8 cellular contexts compared by ENCODE assay signal in the genomic region with DNA sequence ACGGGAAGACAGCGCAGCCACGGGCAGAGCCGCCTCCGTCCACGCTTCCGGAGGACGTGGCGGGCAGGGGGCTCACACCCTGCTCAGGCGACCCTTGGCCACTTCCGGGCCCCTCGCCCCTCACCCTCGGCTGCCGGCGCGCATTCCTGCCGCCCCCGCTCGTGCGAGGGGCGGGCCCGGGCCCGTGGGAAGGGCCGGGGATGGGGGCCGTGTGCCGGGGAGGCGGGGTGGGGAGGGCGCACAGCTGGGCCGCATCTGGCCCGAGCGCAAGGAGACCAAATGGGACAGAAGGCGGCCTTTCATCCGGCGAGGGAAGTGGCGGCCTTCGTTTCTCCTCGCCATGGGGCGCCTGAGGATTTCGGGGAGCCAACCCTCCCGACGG. TPM values are rescaled to one million over a fixed set of nuclear protein-coding genes. Genes with fewer than 3 reads are reported as not detected.
DNase-seq lines count a peak whose midpoint lies in the region; ATAC-seq and TF ChIP-seq lines count a peak whose summit lies in the region.

No MANE protein-coding gene starts in this region.

- H3K36me3 ChIP-seq in SU-DHL-6 (ENCODE audit: low read length): no peaks in the 10 kb centered on the region
- no peaks in the 10 kb centered on the region for H3K36me3 ChIP-seq in body of pancreas (replicated peaks in 1 of 2; ENCODE audit: insufficient read depth in 1 of 2, low read depth in 2 of 2)

- H3K27ac ChIP-seq in SU-DHL-6 (ENCODE audit: low read depth, low read length): no peak overlapping the region
- peak overlapping the region in 2 of 4 donors; percentile 5 to 54 for H3K27ac ChIP-seq in body of pancreas

- H3K79me2 ChIP-seq in SU-DHL-6 (ENCODE audit: insufficient read depth, low read length): no peaks in the 10 kb centered on the region

- intact Hi-C loops in body of pancreas (cut with DNase I): no loop called here

- ATAC-seq in body of pancreas (no peak), HG02759 (IDR thresholded peaks at IDR 0.05; ENCODE audit: unreplicated experiment) (no peak)

- peak overlapping the region; percentile 38 for H2AFZ ChIP-seq in SU-DHL-6 (ENCODE audit: low read depth, low read length, severe bottlenecking)

- no peak for TF ChIP-seq POLR2A in body of pancreas (IDR thresholded peaks at IDR 0.05)

- peak overlapping the region; percentile 53 for H3K4me2 ChIP-seq in SU-DHL-6 (ENCODE audit: low read depth, low read length, poor library complexity, severe bottlenecking)

- H3K9ac ChIP-seq in SU-DHL-6 (ENCODE audit: low read length): peak overlapping the region; percentile 46

- H3K4me1 ChIP-seq in body of pancreas: peaks cover 42% of the 10 kb centered on the region

- no peaks in the 10 kb centered on the region for H3F3A ChIP-seq in SU-DHL-6 (ENCODE audit: insufficient read depth)

- no peaks in the 10 kb centered on the region for H3K9me2 ChIP-seq in SU-DHL-6 (replicated peaks; ENCODE audit: insufficient read depth, low read length)

- WGBS in body of pancreas, 2 donors: 15% methylated on average over 41 of the region's 41 CpGs; no CpG with 5 or more reads in 1 of the 2 donors

- DNase-seq in GM12865 (ENCODE audit: low read depth): no peak
- peak in 1 of 2 donors; percentile 67 for DNase-seq in foreskin fibroblast
- DNase-seq in retinal pigment epithelial cell (ENCODE audit: low read depth): no peak
- DNase-seq in body of pancreas: no peak
- no peak for DNase-seq in amygdala (lab: John Stamatoyannopoulos, UW)
- DNase-seq in SKM-1 (lab: John Stamatoyannopoulos, UW; ENCODE audit: unreplicated experiment): no peak

- H4K20me1 ChIP-seq in SU-DHL-6 (ENCODE audit: low read depth, low read length): no peaks in the 10 kb centered on the region

- H3K9me3 ChIP-seq in SU-DHL-6 (ENCODE audit: insufficient read depth, low read length) (no peaks in the 10 kb centered on the region), body of pancreas (no peaks in the 10 kb centered on the region)

- H3K4me3 ChIP-seq in GM12865 (ENCODE audit: low read depth, low read length): peak overlapping the region; percentile 6
- peak overlapping the region; percentile 40 for H3K4me3 ChIP-seq in SU-DHL-6 (ENCODE audit: insufficient read depth, low read length, poor library complexity, severe bottlenecking)
- H3K4me3 ChIP-seq in foreskin fibroblast (ENCODE audit: low read depth in 1 of 2, low read length in 2 of 2): peak overlapping the region; percentile 45 to 50
- peak overlapping the region; percentile 27 for H3K4me3 ChIP-seq in retinal pigment epithelial cell (ENCODE audit: low read length)
- no peak overlapping the region for H3K4me3 ChIP-seq in body of pancreas

- H3K27me3 ChIP-seq in SU-DHL-6 (ENCODE audit: low read length) (peaks cover 4% of the 10 kb centered on the region; the same call in 1 of the 2 replicates), body of pancreas (no peaks in the 10 kb centered on the region)

- TF ChIP-seq CTCF in GM12865 (IDR thresholded peaks at IDR 0.05; ENCODE audit: insufficient read depth, low read depth, low read length, missing control alignments): no peak
- no peak for TF ChIP-seq CTCF in SU-DHL-6 (IDR thresholded peaks at IDR 0.05; ENCODE audit: insufficient read depth, low read length, poor library complexity, severe bottlenecking)
- no peak for TF ChIP-seq CTCF in foreskin fibroblast (IDR thresholded peaks at IDR 0.05; ENCODE audit: low read depth, low read length)
- TF ChIP-seq CTCF in retinal pigment epithelial cell (conservative IDR thresholded peaks at IDR 0.05; ENCODE audit: low read depth, low read length): no peak
- TF ChIP-seq CTCF in body of pancreas (IDR thresholded peaks at IDR 0.05): no peak

RNA-seq across cellular contexts. Expression of a gene that starts 0.8 kb away (rescaled TPM):
- total RNA-seq in body of pancreas: 100 to 1,000 TPM in 1 of 2 donors, 10 to 100 TPM in 1; 47.8 to 142 TPM

RNA-seq across cellular contexts. Expression of a gene that starts 36.6 kb away (rescaled TPM):
- 10 to 100 TPM; 36.6 to 46.8 TPM for total RNA-seq in body of pancreas

RNA-seq across cellular contexts. Expression of a gene that starts 40.1 kb away (rescaled TPM):
- total RNA-seq in body of pancreas: 10 to 100 TPM in 1 of 2 donors, 1 to 10 TPM in 1; 7.8 to 73.2 TPM

RNA-seq across cellular contexts. Expression of a gene that starts 42.5 kb away (rescaled TPM):
- not detected for total RNA-seq in body of pancreas

Comparison
In these comparisons a context has a peak if more than half of its experiments do, and no peak if none do; other contexts are left out.
1. H3K4me3 ChIP-seq: peak in GM12865 (single experiment), SU-DHL-6 (single experiment), foreskin fibroblast (2 of 2) and retinal pigment epithelial cell (single experiment); none in body of pancreas (0 of 2).